8 cellular contexts compared by ENCODE assay signal in the genomic region with DNA sequence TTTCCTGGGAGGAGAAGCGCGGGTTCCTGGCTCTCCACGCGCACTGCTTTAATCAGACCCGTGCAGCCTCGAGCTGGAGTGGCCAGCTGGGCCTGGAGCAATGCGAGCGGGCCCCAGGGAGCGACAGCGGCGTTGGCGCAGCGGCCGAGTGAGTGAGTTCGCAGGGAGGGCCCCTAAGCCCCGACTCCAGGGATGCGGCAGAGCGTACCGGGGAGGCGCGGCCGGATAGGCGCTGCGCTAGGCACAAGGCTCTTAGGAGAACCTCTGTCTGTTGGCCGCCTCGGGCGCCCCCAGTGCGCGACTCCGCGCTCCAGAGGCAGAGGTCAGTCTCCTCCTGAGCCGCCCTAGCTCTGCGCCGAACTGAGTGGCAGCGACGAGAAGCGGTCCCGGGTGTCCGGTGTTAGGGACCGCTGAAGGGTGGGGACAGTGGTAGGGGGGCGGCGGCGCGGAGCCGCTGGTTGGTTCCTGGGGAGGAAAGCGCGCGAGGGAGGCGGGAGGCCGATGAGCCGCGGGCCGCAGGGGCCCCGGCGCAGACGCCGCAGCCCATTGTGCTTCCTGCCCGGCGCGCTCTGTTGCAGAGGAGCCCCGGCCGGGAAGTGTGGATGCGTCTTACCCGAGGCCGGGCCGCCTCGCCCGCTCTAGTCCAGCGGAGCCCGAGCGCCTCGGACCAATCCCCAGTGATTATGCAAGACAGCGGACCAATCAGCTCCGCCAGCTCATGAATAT. TPM values are rescaled to one million over a fixed set of nuclear protein-coding genes. Genes with fewer than 3 reads are reported as not detected.
DNase-seq lines count a peak whose midpoint lies in the region; ATAC-seq, FAIRE-seq and TF ChIP-seq lines count a peak whose summit lies in the region.

No MANE protein-coding gene starts in this region.

- CTCF ChIA-PET in K562 (lab: Yijun Ruan, JAX; ENCODE audit: low intra/inter-chr PET ratio): interaction anchor here (0.7 kb wide), 1 partner anchor 161 kb away, joined by 3 read pairs; no protein-coding TSS in a partner anchor

- in situ Hi-C loops in HAP-1 (cut with MboI; ENCODE audit: low sequenced_read_pairs): no loop called here
- in situ Hi-C loops in K562 (cut with MboI): no loop called here

- DNase-seq in GF-D8 (lab: John Stamatoyannopoulos, UW) (peak; percentile 80), HAP-1 (ENCODE audit: low spot score in 2 of 2) (peak; percentile 94 to 96), LNCaP clone FGC (ENCODE audit: low read depth) (peak; percentile 76), SIG-M5 (lab: John Stamatoyannopoulos, UW) (peak; percentile 88), K562 (ENCODE audit: extremely low read depth in 1 of 4, low spot score in 3 of 4) (peak; percentile 94 to 98 (median 96)), iPS DF 6.9 (ENCODE audit: low read depth, low spot score) (no peak)

- H3K27me3 ChIP-seq in HAP-1 (ENCODE audit: low read depth) (no peaks in the 10 kb centered on the region), K562 (ENCODE audit: control insufficient read depth in 2 of 2, insufficient read depth in 2 of 2, low read length in 2 of 2) (no peaks in the 10 kb centered on the region), iPS DF 6.9 (ENCODE audit: control insufficient read depth, insufficient read depth, low read length) (peaks cover 91% of the 10 kb centered on the region), rectal smooth muscle tissue (ENCODE audit: control insufficient read depth, insufficient read depth, low read length) (peaks cover 92% of the 10 kb centered on the region)

- H3K4me2 ChIP-seq in K562 (ENCODE audit: insufficient read depth, low read length): peak overlapping the region; percentile 94

- ATAC-seq in K562: peak; percentile 96

- WGBS in K562 (ENCODE audit: insufficient coverage, low coverage, missing lambda C conversion rate): under 1% methylated on average over 66 of the region's 74 CpGs
- WGBS in iPS DF 6.9 (ENCODE audit: insufficient coverage, insufficient read length): no CpG with 5 or more reads among the region's 74 CpGs

- H3K4me3 ChIP-seq in HAP-1 (peak overlapping the region; percentile 49), LNCaP clone FGC (ENCODE audit: low read depth, low read length) (peak overlapping the region; percentile 58), K562 (peak overlapping the region; percentile 65), iPS DF 6.9 (ENCODE audit: low read length) (peak overlapping the region; percentile 35; the same call in 1 of the 2 replicates), rectal smooth muscle tissue (ENCODE audit: low read length) (peak overlapping the region; percentile 58)

- POLR2A ChIA-PET in K562 (lab: Yijun Ruan, JAX): interaction anchor here (0.5 to 1.7 kb wide), 23 partner anchors 8 to 397 kb away, joined by 3 to 14 read pairs (median 4); partner anchors contain the start of genes DYNC1I2 and SLC25A12

- BruUV-seq in K562 (replicated peaks; lab: Mats Ljungman, UMichigan): TSS peak; percentile 92

- H3K9me1 ChIP-seq in K562 (ENCODE audit: control insufficient read depth, insufficient read depth, low read length): no peaks in the 10 kb centered on the region

- TF ChIP-seq CTCF in 22Rv1 (IDR thresholded peaks at IDR 0.05) (no peak), LNCaP clone FGC (IDR thresholded peaks at IDR 0.05; ENCODE audit: control insufficient read depth, extremely low read depth, insufficient read depth) (no peak), K562 (IDR thresholded peaks at IDR 0.05 in 2 of 3, conservative IDR thresholded peaks at IDR 0.05 in 1 of 3; ENCODE audit: insufficient read depth in 2 of 3, low read depth in 1 of 3, low read length in 3 of 3) (no peak)

- intact Hi-C loops in K562 (cut with micrococcal nuclease): loop anchor here (1.0 to 2.0 kb wide), 3 partner anchors 13 to 84 kb away; no protein-coding TSS in a partner anchor

- peak; percentile 100 for FAIRE-seq in K562 (lab: Jason Lieb, UNC)

- H3K9me3 ChIP-seq in HAP-1: no peaks in the 10 kb centered on the region
- 0 out of 2 replicates have a peak, but pooled peaks cover 3% of the 10 kb centered on the region for H3K9me3 ChIP-seq in K562 (replicated peaks; ENCODE audit: control insufficient read depth, insufficient read depth, low read depth, low read length)
- no peaks in the 10 kb centered on the region for H3K9me3 ChIP-seq in iPS DF 6.9 (ENCODE audit: control insufficient read depth, insufficient read depth, low read length)

- peaks cover 8% of the 10 kb centered on the region; the same call in 2 of the 3 replicates for H3K79me2 ChIP-seq in K562 (ENCODE audit: control insufficient read depth, insufficient read depth, low read length)

- TF ChIP-seq RAD21 in K562 (CRISPR knock-in tag; conservative IDR thresholded peaks at IDR 0.05 in 1 of 2, IDR thresholded peaks at IDR 0.05 in 1 of 2): peak; percentile 5 to 14; a peak in 2 of 4 replicates

- peak; percentile 91 for TF ChIP-seq POLR2A in K562 (conservative IDR thresholded peaks at IDR 0.05)

- H3K4me1 ChIP-seq in HAP-1 (peaks cover 18% of the 10 kb centered on the region), K562 (replicated peaks in 1 of 2; ENCODE audit: control insufficient read depth in 2 of 2, insufficient read depth in 2 of 2, low read length in 2 of 2) (peaks cover 7 to 43% of the 10 kb centered on the region in 2 experiments; a peak in 4 of 5 replicates), iPS DF 6.9 (ENCODE audit: control insufficient read depth, insufficient read depth, low read length) (peaks cover 9% of the 10 kb centered on the region), rectal smooth muscle tissue (ENCODE audit: control insufficient read depth, insufficient read depth, low read length) (no peaks in the 10 kb centered on the region)

- TF ChIP-seq EP300 in K562 (IDR thresholded peaks at IDR 0.05; ENCODE audit: low read length): peak; percentile 20; the same call in 1 of the 2 replicates

- H3K9ac ChIP-seq in K562 (ENCODE audit: insufficient read depth in 1 of 2, low read depth in 2 of 2, low read length in 2 of 2) (peak overlapping the region; percentile 79 to 95), rectal smooth muscle tissue (ENCODE audit: low read length) (no peak overlapping the region)

- H3K27ac ChIP-seq in 22Rv1 (peak overlapping the region; percentile 93), K562 (ENCODE audit: extremely low read depth, low read depth, low read length) (peak overlapping the region; percentile 81), iPS DF 6.9 (ENCODE audit: low read length) (no peak overlapping the region), rectal smooth muscle tissue (ENCODE audit: low read depth, low read length) (no peak overlapping the region)

- peaks cover 9% of the 10 kb centered on the region; the same call in 1 of the 2 replicates for H3K36me3 ChIP-seq in HAP-1 (replicated peaks)
- peaks cover 20% of the 10 kb centered on the region; the same call in 1 of the 3 replicates for H3K36me3 ChIP-seq in K562 (ENCODE audit: control insufficient read depth, insufficient read depth, low read length)
- no peaks in the 10 kb centered on the region for H3K36me3 ChIP-seq in iPS DF 6.9 (ENCODE audit: control insufficient read depth, insufficient read depth, low read length)
- H3K36me3 ChIP-seq in rectal smooth muscle tissue (ENCODE audit: control insufficient read depth, insufficient read depth, low read length): no peaks in the 10 kb centered on the region

- H4K20me1 ChIP-seq in K562 (replicated peaks; ENCODE audit: control insufficient read depth, insufficient read depth, low read length): no peaks in the 10 kb centered on the region

- H2AFZ ChIP-seq in K562 (ENCODE audit: low read depth, low read length): peak overlapping the region; percentile 99

TF ChIP-seq in K562, 482 proteins besides CTCF, POLR2A, EP300 and RAD21 (continues in another document):
- TF ChIP-seq ZNF717 (CRISPR knock-in tag; IDR thresholded peaks at IDR 0.05): 0 out of 2 replicates have a peak, but pooled peaks have one; percentile 15
- TF ChIP-seq ETV5 (CRISPR knock-in tag; IDR thresholded peaks at IDR 0.05; ENCODE audit: low read depth): no peak; the same call in 1 of the 2 replicates

RNA-seq across cellular contexts. Expression of gene DLX1, which starts 0.4 kb away (rescaled TPM):
- total RNA-seq in K562 (2011; cell fraction: chromatin; rRNA removed; ENCODE audit: low replicate concordance): 20.0 and 37.1 TPM in 2 replicates
- total RNA-seq in K562 (2011; cell fraction: nucleolus; rRNA removed): 24.7 and 25.5 TPM in 2 replicates
- 16.4 and 21.0 TPM in 2 replicates for total RNA-seq in K562 (2011; cell fraction: nucleoplasm; rRNA removed)
- total RNA-seq in K562 (2014; rRNA removed) (9.6 and 11.1 TPM in 2 replicates), K562 (2014; rRNA removed; fragmentation: Illumina TruSeq; extraction: Trizol) (5.4 and 6.3 TPM in 2 replicates), K562 (2015; rRNA removed; fragmentation: Illumina TruSeq; extraction: Trizol) (9.8 and 9.9 TPM in 2 replicates), K562 (2021) (16.1 and 19.0 TPM in 2 replicates)
- polyA plus RNA-seq in K562 (2011; rRNA removed) (8.0 and 13.5 TPM in 2 replicates), K562 (2014; fragmentation: Illumina TruSeq; extraction: Trizol) (13.6 and 15.6 TPM in 2 replicates), K562 (2014; fragmentation: Nextera tagmentation; extraction: Ambion mirVana) (1 to 10 TPM; 1.9 to 2.0 TPM), K562 (2014; rRNA removed) (26.2 and 26.5 TPM in 2 replicates)
- polyA plus RNA-seq in K562 (2011; cell fraction: cytosol; rRNA removed): 12.3 and 14.0 TPM in 2 replicates
- 69.1 and 75.6 TPM in 2 replicates for polyA plus RNA-seq in K562 (2011; cell fraction: nucleus; rRNA removed)
- 12.3 and 39.4 TPM in 2 replicates for polyA plus RNA-seq in K562 (2012)
- 2.3 and 4.3 TPM in 2 replicates for polyA minus RNA-seq in K562 (2011; rRNA and poly(A)+ RNA removed)
- polyA minus RNA-seq in K562 (2011; cell fraction: cytosol; rRNA and poly(A)+ RNA removed): 4.1 and 9.0 TPM in 2 replicates
- polyA minus RNA-seq in K562 (2011; cell fraction: nucleus; rRNA and poly(A)+ RNA removed): 13.7 and 28.1 TPM in 2 replicates

RNA-seq across cellular contexts. Expression of gene DLX2, which starts 17.8 kb away (rescaled TPM):
- 0.76 and 1.6 TPM in 2 replicates for total RNA-seq in K562 (2011; cell fraction: chromatin; rRNA removed; ENCODE audit: low replicate concordance)
- 1.2 and 1.5 TPM in 2 replicates for total RNA-seq in K562 (2011; cell fraction: nucleolus; rRNA removed)
- 1.8 and 2.1 TPM in 2 replicates for total RNA-seq in K562 (2011; cell fraction: nucleoplasm; rRNA removed)
- total RNA-seq in K562 (2014; rRNA removed) (0.86 and 1.7 TPM in 2 replicates), K562 (2014; rRNA removed; fragmentation: Illumina TruSeq; extraction: Trizol) (0.15 and 0.29 TPM in 2 replicates), K562 (2015; rRNA removed; fragmentation: Illumina TruSeq; extraction: Trizol) (0.51 and 0.64 TPM in 2 replicates), K562 (2021) (3.6 and 4.3 TPM in 2 replicates)
- polyA plus RNA-seq in K562 (2011; rRNA removed) (0.14 and 0.31 TPM in 2 replicates), K562 (2014; fragmentation: Illumina TruSeq; extraction: Trizol) (1.4 and 2.0 TPM in 2 replicates), K562 (2014; fragmentation: Nextera tagmentation; extraction: Ambion mirVana) (1 to 10 TPM in 1 of 2 experiments, under 1 TPM in 1; 0.49 to 2.1 TPM), K562 (2014; rRNA removed) (2.0 and 2.9 TPM in 2 replicates)
- polyA plus RNA-seq in K562 (2011; cell fraction: cytosol; rRNA removed): 0.13 and 0.67 TPM in 2 replicates
- polyA plus RNA-seq in K562 (2011; cell fraction: nucleus; rRNA removed): 0.83 and 1.8 TPM in 2 replicates
- polyA plus RNA-seq in K562 (2012): 2.1 and 9.9 TPM in 2 replicates
- polyA minus RNA-seq in K562 (2011; rRNA and poly(A)+ RNA removed): not detected in 2 replicates
- 0.48 and 1.0 TPM in 2 replicates for polyA minus RNA-seq in K562 (2011; cell fraction: cytosol; rRNA and poly(A)+ RNA removed)
- polyA minus RNA-seq in K562 (2011; cell fraction: nucleus; rRNA and poly(A)+ RNA removed): 0.44 and 0.54 TPM in 2 replicates

Comparison
In these comparisons a context has a peak if more than half of its experiments do, and no peak if none do; other contexts are left out.
1. H3K27ac ChIP-seq: peak in 22Rv1 (single experiment) and K562 (single experiment); none in iPS DF 6.9 (single experiment) and rectal smooth muscle tissue (single experiment).
2. Peak in every context shown above with its lines, with median percentiles within 50 percentile points of each other: H3K4me3 ChIP-seq.